14 cellular contexts compared by ENCODE assay signal in genomic region chr21:35039595-35040291, GRCh38. TPM values are rescaled to one million over a fixed set of nuclear protein-coding genes. Genes with fewer than 3 reads are reported as not detected.
DNase-seq lines count a peak whose midpoint lies in the region; ATAC-seq and TF ChIP-seq lines count a peak whose summit lies in the region.
"Had no signal": no experiment of that assay in that cellular context is flagged by ENCODE, and none has a peak within 500 bp of the region (broad histone marks: within the 10 kb centered on the region; RNA-seq: fewer than 3 reads in every experiment).

No MANE protein-coding gene starts in this region.

- H3K27me3 ChIP-seq in BLaER1 (no peaks in the 10 kb centered on the region), left lung (no peaks in the 10 kb centered on the region)
- H3K27me3 ChIP-seq in CD8-positive, alpha-beta T cell (ENCODE audit: insufficient read depth, low read length), result no peaks in the 10 kb centered on the region
- H3K27me3 ChIP-seq: BE2C, right atrium auricular region had no signal

- peaks cover 66% of the 10 kb centered on the region for H3K36me3 Mint-ChIP-seq in CD8-positive, alpha-beta T cell
- H3K36me3 Mint-ChIP-seq in T-helper 17 cell (ENCODE audit: low read depth), result peaks cover 7% of the 10 kb centered on the region

- peaks cover 97% of the 10 kb centered on the region for H3K36me3 ChIP-seq in BLaER1
- no peaks in the 10 kb centered on the region for H3K36me3 ChIP-seq in CD8-positive, alpha-beta T cell (ENCODE audit: insufficient read depth, low read length)
- no peaks in the 10 kb centered on the region for H3K36me3 ChIP-seq in left lung
- H3K36me3 ChIP-seq: BE2C, right atrium auricular region, thoracic aorta had no signal

- H3K4me1 ChIP-seq in BLaER1, result peaks cover 100% of the 10 kb centered on the region
- H3K4me1 ChIP-seq in CD8-positive, alpha-beta T cell (ENCODE audit: insufficient read depth, low read length), result peaks cover 92% of the 10 kb centered on the region
- peaks cover 0 to 47% of the 10 kb centered on the region in 2 donors for H3K4me1 ChIP-seq in left lung
- H3K4me1 ChIP-seq: BE2C, right atrium auricular region had no signal

- intact Hi-C loops in CD8-positive, alpha-beta T cell (cut with DNase I, micrococcal nuclease), result loop anchor here (1.0 to 10.0 kb wide), 3 partner anchors 24 to 1105 kb away; no protein-coding TSS in a partner anchor
- intact Hi-C loops in left lung (cut with DNase I), result no loop called here

- H3K27ac Mint-ChIP-seq in CD8-positive, alpha-beta T cell, result peak overlapping the region; percentile 97
- peak overlapping the region; percentile 96 for H3K27ac Mint-ChIP-seq in T-helper 17 cell

- DNase-seq in CD8-positive, alpha-beta T cell, result no peak
- DNase-seq in T-helper 17 cell (no peak), left lung (no peak), COR-L47 (lab: John Stamatoyannopoulos, UW) (no peak), anterior cingulate cortex (lab: John Stamatoyannopoulos, UW) (no peak), DMS153 treated with DMSO at 0.1 percent for 48 hours (lab: John Stamatoyannopoulos, UW; ENCODE audit: unreplicated experiment) (no peak)
- DNase-seq: BE2C, dermis blood vessel endothelial cell, glutamatergic neuron, NCI-H748 treated with DMSO at 0.1 percent for 48 hours had no signal

- CTCF ChIA-PET in CD8-positive, alpha-beta T cell (lab: Charles Lee), result interaction anchor here (0.6 to 3.8 kb wide), 4 partner anchors 11 to 292 kb away, joined by 3 to 13 read pairs (median 3); no protein-coding TSS in a partner anchor

- H3K4me1 Mint-ChIP-seq in CD8-positive, alpha-beta T cell (ENCODE audit: low read depth), result peaks cover 95% of the 10 kb centered on the region
- peaks cover 79% of the 10 kb centered on the region for H3K4me1 Mint-ChIP-seq in T-helper 17 cell

- H4K20me1 ChIP-seq in BLaER1, result peaks cover 100% of the 10 kb centered on the region

- no peak overlapping the region for H3K27ac ChIP-seq in BLaER1
- H3K27ac ChIP-seq in CD8-positive, alpha-beta T cell (ENCODE audit: low read depth, low read length), result no peak overlapping the region
- peak overlapping the region in 1 of 2 donors; percentile 28 for H3K27ac ChIP-seq in left lung
- H3K27ac ChIP-seq: right atrium auricular region, thoracic aorta had no signal

- ATAC-seq in CD8-positive, alpha-beta T cell, result no peak
- ATAC-seq in T-helper 17 cell (no peak), left lung (peak; percentile 60)

- peak overlapping the region; percentile 95 for H3K4me2 ChIP-seq in BLaER1

- 0 out of 2 replicates have a peak, but pooled peaks cover 3% of the 10 kb centered on the region for H3K9me3 ChIP-seq in BLaER1
- H3K9me3 ChIP-seq in CD8-positive, alpha-beta T cell (ENCODE audit: low read length), result no peaks in the 10 kb centered on the region
- H3K9me3 ChIP-seq in T-helper 17 cell (ENCODE audit: control insufficient read depth, low read length, poor library complexity, severe bottlenecking), result no peaks in the 10 kb centered on the region
- no peaks in the 10 kb centered on the region for H3K9me3 ChIP-seq in left lung
- H3K9me3 ChIP-seq: BE2C, right atrium auricular region, thoracic aorta had no signal

- TF ChIP-seq CTCF in CD8-positive, alpha-beta T cell (IDR thresholded peaks at IDR 0.05), result no peak
- TF ChIP-seq CTCF in left lung (IDR thresholded peaks at IDR 0.05), result no peak

- no peaks in the 10 kb centered on the region for H3K27me3 Mint-ChIP-seq in CD8-positive, alpha-beta T cell (ENCODE audit: low read depth)
- no peaks in the 10 kb centered on the region for H3K27me3 Mint-ChIP-seq in T-helper 17 cell
- H3K27me3 Mint-ChIP-seq: activated naive CD8-positive, alpha-beta T cell had no signal

- no peaks in the 10 kb centered on the region for H3K9me3 Mint-ChIP-seq in CD8-positive, alpha-beta T cell

- H3K9ac ChIP-seq in BLaER1, result no peak overlapping the region

- no peak overlapping the region for H3K4me3 ChIP-seq in BLaER1
- H3K4me3 ChIP-seq in CD8-positive, alpha-beta T cell (ENCODE audit: low read depth, low read length), result no peak overlapping the region
- H3K4me3 ChIP-seq in left lung, result no peak overlapping the region
- H3K4me3 ChIP-seq: right atrium auricular region, thoracic aorta had no signal

- H3K4me3 Mint-ChIP-seq in CD8-positive, alpha-beta T cell, result peak overlapping the region; percentile 57
- no peak overlapping the region for H3K4me3 Mint-ChIP-seq in T-helper 17 cell

- POLR2A ChIA-PET in CD8-positive, alpha-beta T cell (lab: Charles Lee), result interaction anchor here (0.8 to 3.8 kb wide), 4 partner anchors 8 to 151 kb away, joined by 3 to 23 read pairs (median 4); no protein-coding TSS in a partner anchor

RNA-seq across cellular contexts. Expression of gene RUNX1, which starts 9.4 kb away (rescaled TPM):
- 10 to 100 TPM; 39.3 to 43.1 TPM for total RNA-seq in CD8-positive, alpha-beta T cell
- 100 to 1,000 TPM in 1 of 2 donors, 10 to 100 TPM in 1; 97.0 to 110 TPM for total RNA-seq in T-helper 17 cell
- total RNA-seq in left lung, result 10 to 100 TPM; 81.1 to 89.6 TPM

Comparison
In these comparisons a context has a peak if more than half of its experiments do, and no peak if none do; other contexts are left out.
1. intact Hi-C loops: an anchor here in CD8-positive, alpha-beta T cell (1.0 to 10.0 kb wide); none called in left lung.